In the genomic region with DNA sequence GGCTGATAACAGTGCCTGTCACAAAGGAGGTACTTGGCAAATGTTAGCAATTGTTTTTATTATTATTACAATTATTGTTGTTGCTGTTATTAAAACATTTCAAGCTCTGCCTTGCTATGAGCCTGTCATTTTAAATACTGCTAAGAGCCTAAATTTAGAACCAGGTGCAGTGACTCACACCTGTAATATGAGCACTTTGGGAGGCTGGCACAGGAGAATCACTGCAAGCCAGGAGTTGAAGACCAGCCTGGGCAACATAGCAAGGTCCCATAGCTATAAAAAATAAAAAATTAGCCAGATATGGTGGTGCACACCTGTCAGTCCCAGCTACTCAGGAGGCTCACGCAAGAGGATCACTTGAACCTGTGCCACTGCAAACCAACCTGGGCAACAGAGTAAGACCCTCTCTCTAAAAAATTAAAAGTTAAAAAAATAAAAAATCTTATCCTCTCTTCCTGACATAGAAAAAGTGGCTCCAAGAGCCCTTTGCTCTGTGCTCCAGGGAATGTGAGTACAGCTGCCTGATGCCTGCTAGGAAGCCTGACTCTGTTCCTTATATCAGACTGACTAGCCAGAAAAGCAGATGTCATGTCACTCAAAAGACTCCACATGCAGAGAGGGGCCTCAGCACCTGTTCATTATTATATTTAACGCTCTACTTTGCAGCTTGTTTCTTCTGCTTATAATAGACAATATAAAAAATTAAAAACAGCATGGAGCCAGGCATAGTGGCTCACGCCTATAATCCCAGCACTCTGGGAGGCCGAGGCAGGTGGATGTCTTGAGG, we compare ENCODE assay signal across 16 cellular contexts.
DNase-seq lines count a peak whose midpoint lies in the region; ATAC-seq and TF ChIP-seq lines count a peak whose summit lies in the region.
"Had no signal": no experiment of that assay in that cellular context is flagged by ENCODE, and none has a peak within 500 bp of the region (broad histone marks: within the 10 kb centered on the region; RNA-seq: fewer than 3 reads in every experiment).

No MANE protein-coding gene starts in this region.

- 41 to 62% (median 43%) methylated on average over 4 of the region's 4 CpGs for WGBS in psoas muscle, 3 donors

- H3K4me1 ChIP-seq in psoas muscle (no peaks in the 10 kb centered on the region), OCI-LY7 (ENCODE audit: insufficient read depth, low read length, poor library complexity, severe bottlenecking) (no peaks in the 10 kb centered on the region)
- H3K4me1 ChIP-seq: Caco-2, HAP-1 had no signal

- intact Hi-C loops in psoas muscle (cut with DNase I) (loop anchor here (5.0 kb wide), 2 partner anchors 263 to 513 kb away; no protein-coding TSS in a partner anchor), OCI-LY7 (cut with micrococcal nuclease; ENCODE audit: unreplicated experiment) (loop anchor here (5.0 kb wide), 2 partner anchors 263 to 503 kb away; no protein-coding TSS in a partner anchor)

- ATAC-seq in psoas muscle: peak; percentile 51 to 67 (median 60)
- ATAC-seq: HepG2 had no signal

- no peaks in the 10 kb centered on the region for H3K9me3 ChIP-seq in psoas muscle
- H3K9me3 ChIP-seq in OCI-LY7 (ENCODE audit: low read length): no peaks in the 10 kb centered on the region
- H3K9me3 ChIP-seq: Caco-2, HAP-1 had no signal

- H3K27ac ChIP-seq in psoas muscle (no peak overlapping the region), OCI-LY7 (ENCODE audit: low read depth, low read length, poor library complexity, severe bottlenecking) (no peak overlapping the region)
- H3K27ac ChIP-seq: 22Rv1 had no signal

- no peaks in the 10 kb centered on the region for H4K20me1 ChIP-seq in OCI-LY7 (ENCODE audit: insufficient read depth, low read length)

- H3K4me3 ChIP-seq in epithelial cell of esophagus (ENCODE audit: low read length): no peak overlapping the region
- no peak overlapping the region for H3K4me3 ChIP-seq in psoas muscle
- no peak overlapping the region for H3K4me3 ChIP-seq in OCI-LY7 (ENCODE audit: low read depth, low read length, poor library complexity, severe bottlenecking)
- H3K4me3 ChIP-seq: HAP-1 had no signal

- H3K36me3 ChIP-seq in psoas muscle (ENCODE audit: insufficient read depth in 1 of 2, low read depth in 1 of 2) (peaks cover 0 to 3% of the 10 kb centered on the region in 2 donors), OCI-LY7 (ENCODE audit: insufficient read depth, low read length) (no peaks in the 10 kb centered on the region)

- H2AFZ ChIP-seq in OCI-LY7 (ENCODE audit: low read length): no peak overlapping the region

- DNase-seq in DMS 273 (lab: John Stamatoyannopoulos, UW; ENCODE audit: unreplicated experiment) (peak; percentile 4), DMS 273 treated with DMSO at 0.1 percent for 48 hours (lab: John Stamatoyannopoulos, UW) (no peak), LHCN-M2 (ENCODE audit: low read depth) (peak; percentile 85), epithelial cell of esophagus (ENCODE audit: low read depth) (peak; percentile 30), psoas muscle (no peak), OCI-LY7 (ENCODE audit: low spot score) (no peak), GM20000 (ENCODE audit: low spot score) (no peak), germinal center (ENCODE audit: low spot score) (no peak)
- DNase-seq: Caco-2; CD8-positive, alpha-beta memory T cell; DMS79 treated with DMSO at 0.1 percent for 48 hours; EL; HFFc6 had no signal

- no peaks in the 10 kb centered on the region for H3K79me2 ChIP-seq in OCI-LY7 (ENCODE audit: insufficient read depth, low read depth, low read length)

- POLR2A ChIA-PET in OCI-LY7 (lab: Charles Lee): no interaction called here

- CTCF ChIA-PET in OCI-LY7 (lab: Charles Lee; ENCODE audit: unreplicated experiment): no interaction called here

- H3K9me2 ChIP-seq in OCI-LY7 (ENCODE audit: insufficient read depth, low read length): no peaks in the 10 kb centered on the region

- no TSS peak for BruUV-seq in OCI-LY7 (replicated peaks; lab: Mats Ljungman, UMichigan)

- H3K4me2 ChIP-seq in OCI-LY7 (ENCODE audit: low read length): no peak overlapping the region

- H3K27me3 ChIP-seq in psoas muscle (ENCODE audit: insufficient read depth in 3 of 3, low read length in 2 of 3): no peaks in the 10 kb centered on the region

- TF ChIP-seq CTCF in epithelial cell of esophagus (IDR thresholded peaks at IDR 0.05; ENCODE audit: insufficient read depth, low read depth, low read length, missing control alignments): no peak
- no peak for TF ChIP-seq CTCF in psoas muscle (IDR thresholded peaks at IDR 0.05)
- TF ChIP-seq CTCF in OCI-LY7 (conservative IDR thresholded peaks at IDR 0.05; ENCODE audit: low read length): no peak
- TF ChIP-seq CTCF in GM20000 (IDR thresholded peaks at IDR 0.05; ENCODE audit: extremely low read depth, missing control alignments): no peak

Comparison
In these comparisons a context has a peak if more than half of its experiments do, and no peak if none do; other contexts are left out.
1. DNase-seq: peak in DMS 273 (single experiment), LHCN-M2 (single experiment) and epithelial cell of esophagus (single experiment); none in DMS 273 treated with DMSO at 0.1 percent for 48 hours (single experiment), psoas muscle (0 of 2), OCI-LY7 (single experiment), GM20000 (single experiment) and germinal center (single experiment).